26 cellular contexts compared by ENCODE assay signal in genomic region chr1:187032982-187033705, GRCh38.
DNase-seq lines count a peak whose midpoint lies in the region; ATAC-seq and TF ChIP-seq lines count a peak whose summit lies in the region.
"Had no signal": no experiment of that assay in that cellular context is flagged by ENCODE, and none has a peak within 500 bp of the region (broad histone marks: within the 10 kb centered on the region; RNA-seq: fewer than 3 reads in every experiment).

No MANE protein-coding gene starts in this region.

- H3K4me3 ChIP-seq in SK-N-MC: no peak overlapping the region
- H3K4me3 ChIP-seq in fibroblast of mammary gland (ENCODE audit: control insufficient read depth, low read depth, low read length): no peak overlapping the region
- H3K4me3 ChIP-seq: gastroesophageal sphincter, K562, ovary, SJSA1, tibial nerve had no signal

- no peaks in the 10 kb centered on the region; the same call in 1 of the 2 replicates for H3K9me3 ChIP-seq in SK-N-MC (ENCODE audit: low read depth, low read length)
- H3K9me3 ChIP-seq: ovary, SJSA1 had no signal

- no peak overlapping the region for H3K9ac ChIP-seq in SK-N-MC (ENCODE audit: insufficient read length)

- no peak overlapping the region for H3K27ac ChIP-seq in SK-N-MC
- H3K27ac ChIP-seq: epithelial cell of prostate, gastroesophageal sphincter, ovary, SJSA1, tibial nerve had no signal

- H3K36me3 ChIP-seq in SK-N-MC (ENCODE audit: insufficient read depth, low read length): no peaks in the 10 kb centered on the region
- H3K36me3 ChIP-seq: gastroesophageal sphincter, ovary, SJSA1, tibial nerve had no signal

- ATAC-seq in GM18868 (IDR thresholded peaks at IDR 0.05; ENCODE audit: unreplicated experiment) (peak; percentile 24), HG03025 (IDR thresholded peaks at IDR 0.05; ENCODE audit: low FRiP score, unreplicated experiment) (peak; percentile 37)
- ATAC-seq: activated CD8-positive, alpha-beta memory T cell treated with anti-CD3 and anti-CD28 coated beads, Interleukin-2, amount 10 ng/mL, durations not matched to agents 7 days and 5 days; activated T-helper 17 cell treated with anti-CD3 and anti-CD28 coated beads, Interleukin-2, amount 50 U/mL, for 72 hours; gastroesophageal sphincter; K562; naive thymus-derived CD8-positive, alpha-beta T cell; sciatic nerve had no signal

- intact Hi-C loops in posterior vena cava (cut with DNase I): no loop called here

- DNase-seq in SK-N-MC (ENCODE audit: low read depth, low spot score): peak; percentile 48
- peak; percentile 2 for DNase-seq in fibroblast of mammary gland (ENCODE audit: low read depth)
- no peak for DNase-seq in posterior vena cava (ENCODE audit: low spot score)
- no peak for DNase-seq in NCI-H1105 treated with DMSO at 0.1 percent for 48 hours (lab: John Stamatoyannopoulos, UW)
- DNase-seq in activated CD4-positive, alpha-beta T cell treated with anti-CD3 and anti-CD28 coated beads for 48 hours: no peak
- DNase-seq: activated CD4-positive, CD25-positive, alpha-beta regulatory T cell treated with anti-CD3 and anti-CD28 coated beads, Interleukin-2, amount 50 U/mL, for 72 hours; activated CD8-positive, alpha-beta memory T cell treated with anti-CD3 and anti-CD28 coated beads, Interleukin-2, amount 10 ng/mL, durations not matched to agents 7 days and 5 days; DND-41; GOT3; mesenchymal stem cell; naive thymus-derived CD8-positive, alpha-beta T cell; NCI-H1092 treated with DMSO at 0.1 percent for 48 hours; NCI-H2107; NCI-H510A treated with DMSO at 0.1 percent for 48 hours; ovary; stimulated activated naive CD4-positive, alpha-beta T cell; T-helper 9 cell had no signal

- no peak for TF ChIP-seq CTCF in fibroblast of mammary gland (conservative IDR thresholded peaks at IDR 0.05; ENCODE audit: control insufficient read depth, insufficient read depth, low read depth, low read length)

Comparison
In these comparisons a context has a peak if more than half of its experiments do, and no peak if none do; other contexts are left out.
1. DNase-seq: peak in SK-N-MC (single experiment) and fibroblast of mammary gland (single experiment); none in posterior vena cava (single experiment), NCI-H1105 treated with DMSO at 0.1 percent for 48 hours (single experiment) and activated CD4-positive, alpha-beta T cell treated with anti-CD3 and anti-CD28 coated beads for 48 hours (single experiment).